10 cellular contexts compared by ENCODE assay signal in genomic region chr10:79128923-79129305, GRCh38.
DNase-seq lines count a peak whose midpoint lies in the region; ATAC-seq and TF ChIP-seq lines count a peak whose summit lies in the region.
"Had no signal": no experiment of that assay in that cellular context is flagged by ENCODE, and none has a peak within 500 bp of the region (broad histone marks: within the 10 kb centered on the region; RNA-seq: fewer than 3 reads in every experiment).

No MANE protein-coding gene starts in this region.

- H4K20me1 ChIP-seq in SK-N-SH (ENCODE audit: insufficient read depth) = peaks cover 58% of the 10 kb centered on the region

- peaks cover 31% of the 10 kb centered on the region for H3F3A ChIP-seq in SK-N-SH (replicated peaks; ENCODE audit: insufficient read depth)

- peak in 1 of 2 experiments; percentile 59; a peak in 2 of 4 replicates for TF ChIP-seq EP300 in SK-N-SH (IDR thresholded peaks at IDR 0.05; ENCODE audit: borderline replicate concordance in 1 of 2, low read depth in 1 of 2, low read length in 1 of 2)

- intact Hi-C loops in left ventricle myocardium inferior (cut with micrococcal nuclease) (no loop called here), Right ventricle myocardium superior (cut with DNase I) (no loop called here), lower lobe of right lung (cut with DNase I) (no loop called here), uterus (cut with DNase I; ENCODE audit: low total_unique reads) (no loop called here)

- no peak for TF ChIP-seq POLR2A in uterus (IDR thresholded peaks at IDR 0.05)

- H3K9me2 ChIP-seq in SK-N-SH = no peaks in the 10 kb centered on the region

- H3K9ac ChIP-seq in SK-N-SH = no peak overlapping the region

- no peaks in the 10 kb centered on the region for H3K27me3 ChIP-seq in left ventricle myocardium inferior (ENCODE audit: low read depth)
- H3K27me3 ChIP-seq in SK-N-SH (ENCODE audit: insufficient read depth) = no peaks in the 10 kb centered on the region
- H3K27me3 ChIP-seq in lower lobe of right lung (ENCODE audit: low read depth) = no peaks in the 10 kb centered on the region
- no peaks in the 10 kb centered on the region for H3K27me3 ChIP-seq in uterus

- peaks cover 89% of the 10 kb centered on the region for H3K79me2 ChIP-seq in SK-N-SH (ENCODE audit: insufficient read depth)

- H3K4me3 ChIP-seq in left ventricle myocardium inferior = no peak overlapping the region
- no peak overlapping the region for H3K4me3 ChIP-seq in SK-N-SH (ENCODE audit: low read depth in 2 of 2, low read length in 1 of 2)
- H3K4me3 ChIP-seq in lower lobe of right lung = no peak overlapping the region
- H3K4me3 ChIP-seq in uterus = no peak overlapping the region

- no peak for DNase-seq in left ventricle myocardium inferior
- DNase-seq in Right ventricle myocardium superior = no peak
- peak; percentile 62 for DNase-seq in SK-N-SH
- DNase-seq in lower lobe of right lung = no peak
- no peak for DNase-seq in uterus
- DNase-seq in activated T-cell treated with anti-CD3 and anti-CD28 coated beads for 4 hours = no peak
- DNase-seq in GM19238 (ENCODE audit: insufficient read length, low spot score) = no peak

- H3K4me1 ChIP-seq in left ventricle myocardium inferior (peaks cover 100% of the 10 kb centered on the region), SK-N-SH (ENCODE audit: control insufficient read depth in 1 of 2, insufficient read depth in 2 of 2, low read depth in 1 of 2, low read length in 1 of 2) (peaks cover 46 to 93% of the 10 kb centered on the region in 2 experiments), lower lobe of right lung (peaks cover 74% of the 10 kb centered on the region), uterus (peaks cover 26 to 34% of the 10 kb centered on the region in 2 donors)

- peaks cover 26% of the 10 kb centered on the region for H3K36me3 ChIP-seq in left ventricle myocardium inferior
- peaks cover 8 to 28% of the 10 kb centered on the region in 2 experiments for H3K36me3 ChIP-seq in SK-N-SH (replicated peaks in 1 of 2; ENCODE audit: control insufficient read depth in 1 of 2, insufficient read depth in 2 of 2, low read length in 1 of 2)
- peaks cover 37% of the 10 kb centered on the region for H3K36me3 ChIP-seq in lower lobe of right lung
- H3K36me3 ChIP-seq in uterus = no peaks in the 10 kb centered on the region

- H2AFZ ChIP-seq in SK-N-SH (ENCODE audit: low read depth) = no peak overlapping the region

- POLR2A ChIA-PET in SK-N-SH (lab: Yijun Ruan, JAX) = interaction anchor here (0.8 kb wide), 1 partner anchor 63 kb away, joined by 3 read pairs; no protein-coding TSS in a partner anchor

- 24% methylated on average over 4 of the region's 4 CpGs for WGBS in SK-N-SH (ENCODE audit: low lambda C conversion rate)

- H3K4me2 ChIP-seq in SK-N-SH = peak overlapping the region; percentile 74

- no peak for ATAC-seq in Right ventricle myocardium superior (ENCODE audit: poor library complexity)
- no peak for ATAC-seq in lower lobe of right lung
- no peak for ATAC-seq in GM18907 (IDR thresholded peaks at IDR 0.05; ENCODE audit: unreplicated experiment)
- ATAC-seq: activated CD4-positive, CD25-positive, alpha-beta regulatory T cell treated with anti-CD3 and anti-CD28 coated beads, Interleukin-2, amount 50 U/mL, for 24 hours had no signal

- H3K9me3 ChIP-seq in left ventricle myocardium inferior (replicated peaks) = no peaks in the 10 kb centered on the region
- no peaks in the 10 kb centered on the region for H3K9me3 ChIP-seq in SK-N-SH
- H3K9me3 ChIP-seq in lower lobe of right lung = no peaks in the 10 kb centered on the region
- no peaks in the 10 kb centered on the region for H3K9me3 ChIP-seq in uterus

- CTCF ChIA-PET in SK-N-SH (lab: Yijun Ruan, JAX) = interaction anchor here (1.2 to 1.9 kb wide), 4 partner anchors 58 to 1082 kb away, joined by 4 to 6 read pairs (median 4); no protein-coding TSS in a partner anchor

- peak overlapping the region; percentile 99 for H3K27ac ChIP-seq in left ventricle myocardium inferior (replicated peaks)
- peak overlapping the region; percentile 64 to 95 for H3K27ac ChIP-seq in SK-N-SH (ENCODE audit: low read depth in 2 of 2, low read length in 1 of 2)
- H3K27ac ChIP-seq in lower lobe of right lung = peak overlapping the region; percentile 27
- peak overlapping the region; percentile 51 to 65 for H3K27ac ChIP-seq in uterus
- H3K27ac ChIP-seq: epithelial cell of prostate had no signal

- no peak for TF ChIP-seq RAD21 in SK-N-SH (IDR thresholded peaks at IDR 0.05; ENCODE audit: low read length)

- TF ChIP-seq CTCF in left ventricle myocardium inferior (IDR thresholded peaks at IDR 0.05; ENCODE audit: borderline replicate concordance) (no peak), SK-N-SH (IDR thresholded peaks at IDR 0.05) (no peak), lower lobe of right lung (IDR thresholded peaks at IDR 0.05) (no peak), uterus (IDR thresholded peaks at IDR 0.05) (no peak)

TF ChIP-seq in SK-N-SH, 30 proteins besides CTCF, POLR2A, EP300 and RAD21:
- TF ChIP-seq GATA2 (CRISPR knock-in tag; IDR thresholded peaks at IDR 0.05) = peak; percentile 37; the same call in 1 of the 2 replicates
- 0 out of 2 replicates have a peak, but pooled peaks have one; percentile 3 for TF ChIP-seq PBX3 (IDR thresholded peaks at IDR 0.05)
- TF ChIP-seq ZBTB33 (IDR thresholded peaks at IDR 0.05; ENCODE audit: borderline replicate concordance, low read depth) = no peak
- TF ChIP-seq MXI1 (IDR thresholded peaks at IDR 0.05; ENCODE audit: low read depth, low read length) = peak; percentile 7; the same call in 1 of the 2 replicates

Comparison
In these comparisons a context has a peak if more than half of its experiments do, and no peak if none do; other contexts are left out.
1. H3K27ac ChIP-seq: peak in every context shown above with its lines; median percentile 99 in left ventricle myocardium inferior; 80 in SK-N-SH; 58 in uterus; 27 in lower lobe of right lung.